23 cellular contexts compared by ENCODE assay signal in the genomic region with DNA sequence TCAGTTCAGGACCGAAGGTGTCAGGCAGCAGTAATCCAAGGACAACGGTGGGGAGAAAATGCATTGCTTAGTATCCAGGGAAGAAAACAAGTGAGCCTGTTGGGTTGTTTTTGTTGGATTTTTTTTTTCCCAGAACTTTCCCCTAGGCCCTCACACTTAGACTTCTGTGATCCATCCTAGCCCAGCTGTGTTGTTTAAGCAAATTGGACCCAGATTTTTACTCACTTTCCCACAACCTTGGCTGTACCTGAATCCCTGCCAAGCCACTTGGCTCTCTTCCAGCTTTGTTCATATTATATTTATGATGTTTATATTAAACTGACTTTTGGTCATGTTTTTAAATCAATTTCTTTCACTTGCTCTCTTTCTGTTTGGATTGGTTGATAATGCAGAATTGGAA. TPM values are rescaled to one million over a fixed set of nuclear protein-coding genes. Genes with fewer than 3 reads are reported as not detected.
A peak's percentile ranks its signal among the peaks of the same experiment; 100 is the strongest.
DNase-seq lines count a peak whose midpoint lies in the region; ATAC-seq, FAIRE-seq and TF ChIP-seq lines count a peak whose summit lies in the region.
"Had no signal": no experiment of that assay in that cellular context is flagged by ENCODE, and none has a peak within 500 bp of the region (broad histone marks: within the 10 kb centered on the region; RNA-seq: fewer than 3 reads in every experiment).

No MANE protein-coding gene starts in this region.

- BruUV-seq in Calu3 (replicated peaks; lab: Mats Ljungman, UMichigan): no TSS peak

- no peaks in the 10 kb centered on the region for H3K9me3 Mint-ChIP-seq in chondrocyte (ENCODE audit: low read depth)
- H3K9me3 Mint-ChIP-seq in mesothelial cell of epicardium: no peaks in the 10 kb centered on the region
- peaks cover 2% of the 10 kb centered on the region for H3K9me3 Mint-ChIP-seq in Calu3 (ENCODE audit: low read depth, unreplicated experiment)
- H3K9me3 Mint-ChIP-seq: CD8-positive, alpha-beta memory T cell; immature natural killer cell; T-helper 1 cell treated with Interleukin-12 subunit alpha and Interleukin-12 subunit beta and Interleukin-4 antibody, amounts not matched to agents 30 μg/mL and 1 μg/mL, for 36 hours had no signal

- DNase-seq in DMS79 treated with DMSO at 0.1 percent for 48 hours (lab: John Stamatoyannopoulos, UW) (peak; percentile 57), NCI-H2171 (lab: John Stamatoyannopoulos, UW) (peak; percentile 7), chondrocyte (ENCODE audit: low spot score) (no peak), mesothelial cell of epicardium (ENCODE audit: low spot score in 2 of 2, unreplicated experiment in 2 of 2) (peak; percentile 31 to 74), urothelium cell line (ENCODE audit: low spot score) (no peak), Calu3 (no peak), germinal center (ENCODE audit: low spot score) (no peak)
- DNase-seq: activated CD4-positive, alpha-beta T cell treated with anti-CD3 and anti-CD28 coated beads, Interleukin-2, amount 50 U/mL, for 48 hours; activated T-cell treated with anti-CD3 and anti-CD28 coated beads for 4 hours; aorta; CD8-positive, alpha-beta memory T cell; EL; immature natural killer cell; lower lobe of right lung; naive B cell; NCI-H226; small intestine; stimulated activated CD4-positive, alpha-beta T cell treated with anti-CD3 and anti-CD28 coated beads, Interleukin-4, amount 100 ng/mL, for 1 hour; WERI-Rb-1 had no signal

- H3K4me3 Mint-ChIP-seq in chondrocyte (ENCODE audit: unreplicated experiment) (no peak overlapping the region), mesothelial cell of epicardium (no peak overlapping the region), Calu3 (ENCODE audit: low read depth, unreplicated experiment) (no peak overlapping the region)
- H3K4me3 Mint-ChIP-seq: CD8-positive, alpha-beta memory T cell; immature natural killer cell; naive B cell; T-helper 1 cell treated with Interleukin-12 subunit alpha and Interleukin-12 subunit beta and Interleukin-4 antibody, amounts not matched to agents 30 μg/mL and 1 μg/mL, for 36 hours had no signal

- no peak for ATAC-seq in GM19035 (IDR thresholded peaks at IDR 0.05; ENCODE audit: unreplicated experiment)
- ATAC-seq: K562, lower lobe of right lung had no signal

- H3K4me1 Mint-ChIP-seq in chondrocyte (ENCODE audit: low read depth) (peaks cover 37% of the 10 kb centered on the region), mesothelial cell of epicardium (peaks cover 32% of the 10 kb centered on the region), Calu3 (ENCODE audit: low read depth, unreplicated experiment) (peaks cover 12% of the 10 kb centered on the region)
- H3K4me1 Mint-ChIP-seq: CD8-positive, alpha-beta memory T cell; immature natural killer cell; naive B cell had no signal

- CTCF ChIA-PET in Calu3 (lab: Charles Lee): no interaction called here

- FAIRE-seq in urothelium cell line (lab: Jason Lieb, UNC): no peak
- FAIRE-seq: K562, small intestine had no signal

- TF ChIP-seq CTCF in chondrocyte (IDR thresholded peaks at IDR 0.05) (no peak), mesothelial cell of epicardium (IDR thresholded peaks at IDR 0.05; ENCODE audit: unreplicated experiment) (no peak), Calu3 (IDR thresholded peaks at IDR 0.05; ENCODE audit: unreplicated experiment) (no peak)

- intact Hi-C loops in Calu3 (cut with micrococcal nuclease; ENCODE audit: unreplicated experiment): no loop called here

- H3K27me3 Mint-ChIP-seq in chondrocyte (ENCODE audit: low read depth): no peaks in the 10 kb centered on the region
- H3K27me3 Mint-ChIP-seq in mesothelial cell of epicardium (ENCODE audit: low read depth): peaks cover 3% of the 10 kb centered on the region
- peaks cover 13% of the 10 kb centered on the region for H3K27me3 Mint-ChIP-seq in Calu3 (ENCODE audit: unreplicated experiment)

- H3K36me3 Mint-ChIP-seq in chondrocyte (ENCODE audit: low read depth): peaks cover 2% of the 10 kb centered on the region
- H3K36me3 Mint-ChIP-seq in mesothelial cell of epicardium: no peaks in the 10 kb centered on the region
- no peaks in the 10 kb centered on the region for H3K36me3 Mint-ChIP-seq in Calu3 (ENCODE audit: insufficient read depth, unreplicated experiment)
- H3K36me3 Mint-ChIP-seq: CD8-positive, alpha-beta memory T cell; immature natural killer cell; naive B cell had no signal

- H3K27ac Mint-ChIP-seq in chondrocyte (ENCODE audit: unreplicated experiment) (peak overlapping the region; percentile 69), mesothelial cell of epicardium (peak overlapping the region; percentile 60), Calu3 (ENCODE audit: unreplicated experiment) (no peak overlapping the region)
- H3K27ac Mint-ChIP-seq: CD8-positive, alpha-beta memory T cell; immature natural killer cell; naive B cell; T-helper 1 cell treated with Interleukin-12 subunit alpha and Interleukin-12 subunit beta and Interleukin-4 antibody, amounts not matched to agents 30 μg/mL and 1 μg/mL, for 36 hours had no signal

RNA-seq across cellular contexts. Expression of a gene that starts 16.5 kb away (rescaled TPM):
- total RNA-seq in chondrocyte (0.18 to 0.25 TPM in 2 of 3 replicates, not detected in the other), mesothelial cell of epicardium (0.09 TPM in 1 of 3 replicates, not detected in the others), Calu3 (2022) (33.5 and 55.7 TPM in 2 replicates)
- total RNA-seq: CD8-positive, alpha-beta memory T cell; glomerular endothelial cell; K562; lower lobe of right lung had no signal

Comparison
In these comparisons a context has a peak if more than half of its experiments do, and no peak if none do; other contexts are left out.
1. DNase-seq: peak in DMS79 treated with DMSO at 0.1 percent for 48 hours (single experiment), NCI-H2171 (single experiment) and mesothelial cell of epicardium (2 of 2); none in chondrocyte (single experiment), urothelium cell line (single experiment), Calu3 (single experiment) and germinal center (single experiment).
2. RNA of a gene that starts 16.5 kb away (total RNA-seq): 33.5 to 55.7 TPM in Calu3; 0.18 to 0.25 TPM in chondrocyte and 0.09 TPM in mesothelial cell of epicardium; every median in the first group is over 10 times any median in the second.